In genomic region chr4:67575232-67575888, GRCh38 we compare ENCODE assay signal across 8 cellular contexts.
DNase-seq lines count a peak whose midpoint lies in the region; ATAC-seq and TF ChIP-seq lines count a peak whose summit lies in the region.

No MANE protein-coding gene starts in this region.

- no peaks in the 10 kb centered on the region for H3K36me3 ChIP-seq in SK-N-MC (ENCODE audit: insufficient read depth, low read length)
- no peaks in the 10 kb centered on the region for H3K36me3 ChIP-seq in parathyroid adenoma (ENCODE audit: control insufficient read depth, insufficient read depth, low read length)

- no peak for TF ChIP-seq CTCF in GM10266 (IDR thresholded peaks at IDR 0.05; ENCODE audit: control insufficient read depth, insufficient read depth, low read depth, missing control alignments)
- no peak for TF ChIP-seq CTCF in parathyroid adenoma (IDR thresholded peaks at IDR 0.05)

- H3K27ac ChIP-seq in SK-N-MC (no peak overlapping the region), parathyroid adenoma (peak overlapping the region; percentile 15)

- H3K9ac ChIP-seq in SK-N-MC (ENCODE audit: insufficient read length) (no peak overlapping the region), parathyroid adenoma (no peak overlapping the region)

- peak overlapping the region; percentile 69 for H2AFZ ChIP-seq in parathyroid adenoma

- ATAC-seq in GM21447 (IDR thresholded peaks at IDR 0.05; ENCODE audit: unreplicated experiment) (peak; percentile 90), HG03558 (IDR thresholded peaks at IDR 0.05; ENCODE audit: extremely low read depth, unreplicated experiment) (peak; percentile 76), SK-N-SH treated with all-trans-retinoic acid at 6 μM for 48 hours (no peak)

- DNase-seq in GM10266 (ENCODE audit: extremely low spot score) = peak; percentile 50
- peak; percentile 5 for DNase-seq in SK-N-MC (ENCODE audit: low read depth, low spot score)
- DNase-seq in hypothalamus (lab: John Stamatoyannopoulos, UW) = no peak
- DNase-seq in NK-92 treated with Interleukin-12 subunit alpha and Interleukin-12 subunit beta, amount 100 ng/mL, for 24 hours (lab: John Stamatoyannopoulos, UW) = no peak

- peak overlapping the region; percentile 73 for H3K4me2 ChIP-seq in parathyroid adenoma (ENCODE audit: low read length)

- no peaks in the 10 kb centered on the region for H3K27me3 ChIP-seq in parathyroid adenoma (ENCODE audit: control insufficient read depth, insufficient read depth, low read length)

- no peaks in the 10 kb centered on the region for H3K4me1 ChIP-seq in parathyroid adenoma

- H3K9me3 ChIP-seq in SK-N-MC (ENCODE audit: low read depth, low read length) = no peaks in the 10 kb centered on the region
- H3K9me3 ChIP-seq in parathyroid adenoma (ENCODE audit: control insufficient read depth, low read length) = no peaks in the 10 kb centered on the region

- no peaks in the 10 kb centered on the region for H3K79me2 ChIP-seq in parathyroid adenoma

- H3K4me3 ChIP-seq in SK-N-MC = no peak overlapping the region
- peak overlapping the region; percentile 45 for H3K4me3 ChIP-seq in parathyroid adenoma (ENCODE audit: low read depth, low read length)

TF ChIP-seq in SK-N-SH treated with all-trans-retinoic acid at 6 μM for 48 hours, 23 proteins besides CTCF, POLR2A, EP300 and RAD21:
- TF ChIP-seq OSR1 (CRISPR knock-in tag; IDR thresholded peaks at IDR 0.05) (no peak), BACH2 (CRISPR knock-in tag; IDR thresholded peaks at IDR 0.05; ENCODE audit: borderline replicate concordance) (no peak), ZFP3 (CRISPR knock-in tag; IDR thresholded peaks at IDR 0.05) (no peak), TCF4 (CRISPR knock-in tag; IDR thresholded peaks at IDR 0.05; ENCODE audit: borderline replicate concordance) (no peak), CREB5 (CRISPR knock-in tag; IDR thresholded peaks at IDR 0.05; ENCODE audit: low read depth) (no peak)

Comparison
In these comparisons a context has a peak if more than half of its experiments do, and no peak if none do; other contexts are left out.
1. DNase-seq: peak in GM10266 (single experiment) and SK-N-MC (single experiment); none in hypothalamus (0 of 51) and NK-92 treated with Interleukin-12 subunit alpha and Interleukin-12 subunit beta, amount 100 ng/mL, for 24 hours (single experiment).